ENCODE assay signal across 10 cellular contexts in genomic region chr7:44071726-44072363, GRCh38. TPM values are rescaled to one million over a fixed set of nuclear protein-coding genes. Genes with fewer than 3 reads are reported as not detected.
DNase-seq lines count a peak whose midpoint lies in the region; ATAC-seq, FAIRE-seq and TF ChIP-seq lines count a peak whose summit lies in the region.
"Had no signal": no experiment of that assay in that cellular context is flagged by ENCODE, and none has a peak within 500 bp of the region (broad histone marks: within the 10 kb centered on the region; RNA-seq: fewer than 3 reads in every experiment).

No MANE protein-coding gene starts in this region.

- H3K9me3 Mint-ChIP-seq in activated T-cell treated with anti-CD3 and anti-CD28 coated beads, Interleukin-2, amount 50 U/mL, for 24 hours: no peaks in the 10 kb centered on the region
- H3K9me3 Mint-ChIP-seq in activated T-cell treated with anti-CD3 and anti-CD28 coated beads, Interleukin-2, amount 50 U/mL, for 4 hours: no peaks in the 10 kb centered on the region

- H3K27ac ChIP-seq in K562 (ENCODE audit: extremely low read depth, low read depth, low read length) (no peak overlapping the region), left lung (no peak overlapping the region), transverse colon (peak overlapping the region; percentile 11 to 82 (median 54)), smooth muscle cell (ENCODE audit: low read depth) (no peak overlapping the region)

- CTCF ChIA-PET in K562 (lab: Yijun Ruan, JAX; ENCODE audit: low intra/inter-chr PET ratio): interaction anchor here (1.0 kb wide), 1 partner anchor 52 kb away, joined by 3 read pairs; no protein-coding TSS in a partner anchor

- no peaks in the 10 kb centered on the region for H3F3A ChIP-seq in smooth muscle cell (ENCODE audit: low read depth)

- H3K9me1 ChIP-seq in K562 (ENCODE audit: control insufficient read depth, insufficient read depth, low read length): peaks cover 4% of the 10 kb centered on the region

- TF ChIP-seq CTCF in K562 (IDR thresholded peaks at IDR 0.05 in 2 of 3, conservative IDR thresholded peaks at IDR 0.05 in 1 of 3; ENCODE audit: insufficient read depth in 2 of 3, low read depth in 1 of 3, low read length in 3 of 3) (no peak), left lung (IDR thresholded peaks at IDR 0.05) (no peak), transverse colon (IDR thresholded peaks at IDR 0.05) (no peak), smooth muscle cell (IDR thresholded peaks at IDR 0.05; ENCODE audit: borderline replicate concordance, insufficient read depth, poor library complexity, severe bottlenecking) (no peak)

- TF ChIP-seq RAD21 in K562 (CRISPR knock-in tag; conservative IDR thresholded peaks at IDR 0.05 in 1 of 2, IDR thresholded peaks at IDR 0.05 in 1 of 2): no peak

- POLR2A ChIA-PET in K562 (lab: Yijun Ruan, JAX): interaction anchor here (0.9 kb wide), 1 partner anchor 18 kb away, joined by 3 read pairs; no protein-coding TSS in a partner anchor

- FAIRE-seq in K562 (lab: Jason Lieb, UNC): no peak

- H3K36me3 ChIP-seq in K562 (ENCODE audit: control insufficient read depth, insufficient read depth, low read length) (peaks cover 13% of the 10 kb centered on the region; the same call in 1 of the 3 replicates), left lung (peaks cover 0 to 44% of the 10 kb centered on the region in 2 donors), transverse colon (peaks cover 0 to 2% (median 0%) of the 10 kb centered on the region in 4 donors), smooth muscle cell (ENCODE audit: low read depth) (no peaks in the 10 kb centered on the region)

- peaks cover 57% of the 10 kb centered on the region for H3K36me3 Mint-ChIP-seq in activated T-cell treated with anti-CD3 and anti-CD28 coated beads, Interleukin-2, amount 50 U/mL, for 24 hours (ENCODE audit: low read depth)
- H3K36me3 Mint-ChIP-seq in activated T-cell treated with anti-CD3 and anti-CD28 coated beads, Interleukin-2, amount 50 U/mL, for 4 hours (ENCODE audit: insufficient read depth): peaks cover 9% of the 10 kb centered on the region

- peaks cover 6 to 20% of the 10 kb centered on the region in 2 experiments; a peak in 3 of 5 replicates for H3K4me1 ChIP-seq in K562 (replicated peaks in 1 of 2; ENCODE audit: control insufficient read depth in 2 of 2, insufficient read depth in 2 of 2, low read length in 2 of 2)
- peaks cover 0 to 33% of the 10 kb centered on the region in 2 donors for H3K4me1 ChIP-seq in left lung
- H3K4me1 ChIP-seq in transverse colon: peaks cover 14 to 36% (median 32%) of the 10 kb centered on the region in 4 donors
- no peaks in the 10 kb centered on the region for H3K4me1 ChIP-seq in smooth muscle cell (ENCODE audit: low read depth)

- H3K27me3 ChIP-seq in K562 (ENCODE audit: control insufficient read depth in 2 of 2, insufficient read depth in 2 of 2, low read length in 2 of 2) (peaks cover 0 to 14% of the 10 kb centered on the region in 2 experiments; a peak in 2 of 5 replicates), left lung (no peaks in the 10 kb centered on the region), transverse colon (no peaks in the 10 kb centered on the region), smooth muscle cell (ENCODE audit: low read depth) (no peaks in the 10 kb centered on the region)

- in situ Hi-C loops in K562 (cut with MboI) (no loop called here), transverse colon (cut with MboI; ENCODE audit: low pct_ligation_motif_present in 1 of 4, low pct_unique_long_range_greater_than_20kb in 1 of 4, low sequenced_read_pairs in 3 of 4) (no loop called here)

- DNase-seq in activated T-cell treated with anti-CD3 and anti-CD28 coated beads, Interleukin-2, amount 50 U/mL, for 24 hours: no peak
- DNase-seq in activated T-cell treated with anti-CD3 and anti-CD28 coated beads, Interleukin-2, amount 50 U/mL, for 4 hours: no peak
- DNase-seq in K562 (ENCODE audit: extremely low read depth in 1 of 4, low spot score in 3 of 4) (no peak), left lung (peak; percentile 1 to 8), transverse colon (peak; percentile 37), smooth muscle cell (lab: John Stamatoyannopoulos, UW; ENCODE audit: unreplicated experiment) (no peak), NCI-H446 (lab: John Stamatoyannopoulos, UW) (no peak)
- DNase-seq: NCI-H1436 had no signal

- H3K9ac ChIP-seq in K562 (ENCODE audit: insufficient read depth in 1 of 2, low read depth in 2 of 2, low read length in 2 of 2) (no peak overlapping the region), smooth muscle cell (ENCODE audit: low read depth) (no peak overlapping the region)

- no peaks in the 10 kb centered on the region for H3K79me2 ChIP-seq in K562 (ENCODE audit: control insufficient read depth, insufficient read depth, low read length)
- no peaks in the 10 kb centered on the region for H3K79me2 ChIP-seq in smooth muscle cell (ENCODE audit: low read depth)

- WGBS in K562 (ENCODE audit: insufficient coverage, low coverage, missing lambda C conversion rate): 13% methylated on average over 9 of the region's 9 CpGs
- 20 to 51% methylated on average over 1 to 9 of the region's 9 CpGs for WGBS in transverse colon (ENCODE audit: low coverage in 1 of 2), 2 donors
- WGBS in smooth muscle cell (ENCODE audit: low lambda C conversion rate): 88% methylated on average over 9 of the region's 9 CpGs

- intact Hi-C loops in K562 (cut with micrococcal nuclease): loop anchor here (2.0 kb wide), 1 partner anchor 125 kb away; no protein-coding TSS in a partner anchor
- intact Hi-C loops in left lung (cut with DNase I): no loop called here
- intact Hi-C loops in transverse colon (cut with DNase I; ENCODE audit: low total_unique reads): no loop called here

- no peak overlapping the region for H3K4me3 ChIP-seq in K562
- H3K4me3 ChIP-seq in left lung: no peak overlapping the region
- no peak overlapping the region for H3K4me3 ChIP-seq in transverse colon
- no peak overlapping the region for H3K4me3 ChIP-seq in smooth muscle cell

- peaks cover 39% of the 10 kb centered on the region for H3K4me1 Mint-ChIP-seq in activated T-cell treated with anti-CD3 and anti-CD28 coated beads, Interleukin-2, amount 50 U/mL, for 24 hours (ENCODE audit: low read depth)
- H3K4me1 Mint-ChIP-seq in activated T-cell treated with anti-CD3 and anti-CD28 coated beads, Interleukin-2, amount 50 U/mL, for 4 hours (ENCODE audit: low read depth): peaks cover 5% of the 10 kb centered on the region

- no peaks in the 10 kb centered on the region for H3K27me3 Mint-ChIP-seq in activated T-cell treated with anti-CD3 and anti-CD28 coated beads, Interleukin-2, amount 50 U/mL, for 24 hours
- H3K27me3 Mint-ChIP-seq in activated T-cell treated with anti-CD3 and anti-CD28 coated beads, Interleukin-2, amount 50 U/mL, for 4 hours (ENCODE audit: low read depth): no peaks in the 10 kb centered on the region

- no TSS peak for BruUV-seq in K562 (replicated peaks; lab: Mats Ljungman, UMichigan)

- peak overlapping the region; percentile 67 for H3K27ac Mint-ChIP-seq in activated T-cell treated with anti-CD3 and anti-CD28 coated beads, Interleukin-2, amount 50 U/mL, for 24 hours

- no peak for TF ChIP-seq POLR2A in K562 (conservative IDR thresholded peaks at IDR 0.05)
- no peak for TF ChIP-seq POLR2A in transverse colon (IDR thresholded peaks at IDR 0.05)

- H2AFZ ChIP-seq in K562 (ENCODE audit: low read depth, low read length): no peak overlapping the region
- H2AFZ ChIP-seq in smooth muscle cell (ENCODE audit: low read depth): no peak overlapping the region

- H3K4me2 ChIP-seq in K562 (ENCODE audit: insufficient read depth, low read length) (no peak overlapping the region), smooth muscle cell (no peak overlapping the region)

- TF ChIP-seq EP300 in K562 (IDR thresholded peaks at IDR 0.05; ENCODE audit: low read length) (no peak), transverse colon (IDR thresholded peaks at IDR 0.05; ENCODE audit: low read depth) (no peak)

- H3K4me3 Mint-ChIP-seq in activated T-cell treated with anti-CD3 and anti-CD28 coated beads, Interleukin-2, amount 50 U/mL, for 24 hours: no peak overlapping the region
- H3K4me3 Mint-ChIP-seq in activated T-cell treated with anti-CD3 and anti-CD28 coated beads, Interleukin-2, amount 50 U/mL, for 4 hours: no peak overlapping the region

- H3K9me3 ChIP-seq in K562 (replicated peaks; ENCODE audit: control insufficient read depth, insufficient read depth, low read depth, low read length): no peaks in the 10 kb centered on the region
- no peaks in the 10 kb centered on the region for H3K9me3 ChIP-seq in left lung
- H3K9me3 ChIP-seq in transverse colon: no peaks in the 10 kb centered on the region
- no peaks in the 10 kb centered on the region for H3K9me3 ChIP-seq in smooth muscle cell (replicated peaks; ENCODE audit: low read depth)

- H4K20me1 ChIP-seq in K562 (replicated peaks; ENCODE audit: control insufficient read depth, insufficient read depth, low read length) (peaks cover 9% of the 10 kb centered on the region; the same call in 1 of the 2 replicates), smooth muscle cell (ENCODE audit: low read depth) (no peaks in the 10 kb centered on the region)

- no peak for ATAC-seq in activated T-cell treated with anti-CD3 and anti-CD28 coated beads, Interleukin-2, amount 50 U/mL, for 4 hours
- ATAC-seq in K562 (no peak), left lung (no peak), HG02938 (IDR thresholded peaks at IDR 0.05; ENCODE audit: unreplicated experiment) (no peak)

RNA-seq across cellular contexts. Expression of gene PGAM2, which starts 6.5 kb away (rescaled TPM):
- total RNA-seq in activated T-cell treated with anti-CD3 and anti-CD28 coated beads, Interleukin-2, amount 50 U/mL, for 4 hours: under 1 TPM in 1 of 3 donors, not detected in 2; 0.24 TPM
- total RNA-seq in K562 (2011; cell fraction: chromatin; rRNA removed; ENCODE audit: low replicate concordance): not detected in 2 replicates
- total RNA-seq in K562 (2011; cell fraction: nucleolus; rRNA removed): 0.50 and 0.53 TPM in 2 replicates
- not detected in 2 replicates for total RNA-seq in K562 (2011; cell fraction: nucleoplasm; rRNA removed)
- total RNA-seq in K562 (2014; rRNA removed): not detected in 2 replicates
- total RNA-seq in K562 (2014; rRNA removed; fragmentation: Illumina TruSeq; extraction: Trizol): not detected in 2 replicates
- not detected in 2 replicates for total RNA-seq in K562 (2015; rRNA removed; fragmentation: Illumina TruSeq; extraction: Trizol)
- total RNA-seq in K562 (2021): not detected in 2 replicates
- polyA plus RNA-seq in K562 (2011; rRNA removed): not detected in 2 replicates
- polyA plus RNA-seq in K562 (2011; cell fraction: cytosol; rRNA removed): 0.12 TPM in 1 of 2 replicates, not detected in the other
- polyA plus RNA-seq in K562 (2011; cell fraction: nucleus; rRNA removed): 0.14 TPM in 1 of 2 replicates, not detected in the other
- polyA plus RNA-seq in K562 (2012): not detected in 2 replicates
- polyA plus RNA-seq in K562 (2014; fragmentation: Illumina TruSeq; extraction: Trizol): not detected in 2 replicates
- not detected for polyA plus RNA-seq in K562 (2014; fragmentation: Nextera tagmentation; extraction: Ambion mirVana)
- not detected in 2 replicates for polyA plus RNA-seq in K562 (2014; rRNA removed)
- polyA minus RNA-seq in K562 (2011; rRNA and poly(A)+ RNA removed): not detected in 2 replicates
- not detected in 2 replicates for polyA minus RNA-seq in K562 (2011; cell fraction: cytosol; rRNA and poly(A)+ RNA removed)
- polyA minus RNA-seq in K562 (2011; cell fraction: nucleus; rRNA and poly(A)+ RNA removed): not detected in 2 replicates
- under 1 TPM in 1 of 2 donors, not detected in 1; 0.79 TPM for total RNA-seq in left lung
- total RNA-seq in transverse colon: 1 to 10 TPM in 1 of 4 donors, not detected in 3; 9.7 TPM
- total RNA-seq in smooth muscle cell: 0.54 TPM in 1 of 2 replicates, not detected in the other
- not detected in 2 replicates for polyA plus RNA-seq in smooth muscle cell
- total RNA-seq: pulmonary artery endothelial cell had no signal

RNA-seq across cellular contexts. Expression of gene POLM, which starts 10.5 kb away (rescaled TPM):
- total RNA-seq in activated T-cell treated with anti-CD3 and anti-CD28 coated beads, Interleukin-2, amount 50 U/mL, for 4 hours: 10 to 100 TPM; 33.0 to 45.1 (median 37.7) TPM
- 15.0 and 46.8 TPM in 2 replicates for total RNA-seq in K562 (2011; cell fraction: chromatin; rRNA removed; ENCODE audit: low replicate concordance)
- 28.4 and 32.0 TPM in 2 replicates for total RNA-seq in K562 (2011; cell fraction: nucleolus; rRNA removed)
- total RNA-seq in K562 (2011; cell fraction: nucleoplasm; rRNA removed): 22.1 and 23.5 TPM in 2 replicates
- total RNA-seq in K562 (2014; rRNA removed) (4.1 and 6.5 TPM in 2 replicates), K562 (2014; rRNA removed; fragmentation: Illumina TruSeq; extraction: Trizol) (1.3 and 1.9 TPM in 2 replicates), K562 (2015; rRNA removed; fragmentation: Illumina TruSeq; extraction: Trizol) (4.2 and 4.8 TPM in 2 replicates), K562 (2021) (8.6 and 9.9 TPM in 2 replicates), left lung (10 to 100 TPM; 16.7 to 26.4 TPM), transverse colon (100 to 1,000 TPM in 2 of 4 donors, 10 to 100 TPM in 2; 54.3 to 340 (median 81.1) TPM), smooth muscle cell (4.9 and 5.2 TPM in 2 replicates)
- polyA plus RNA-seq in K562 (2011; rRNA removed) (4.1 and 5.7 TPM in 2 replicates), K562 (2014; fragmentation: Illumina TruSeq; extraction: Trizol) (3.6 and 4.1 TPM in 2 replicates), K562 (2014; fragmentation: Nextera tagmentation; extraction: Ambion mirVana) (under 1 TPM; 0.51 to 0.70 TPM), K562 (2014; rRNA removed) (5.2 and 5.9 TPM in 2 replicates), smooth muscle cell (9.9 and 10.2 TPM in 2 replicates)
- 4.9 and 8.0 TPM in 2 replicates for polyA plus RNA-seq in K562 (2011; cell fraction: cytosol; rRNA removed)
- polyA plus RNA-seq in K562 (2011; cell fraction: nucleus; rRNA removed): 22.0 and 33.1 TPM in 2 replicates
- polyA plus RNA-seq in K562 (2012): 4.7 and 10.9 TPM in 2 replicates
- 4.8 and 6.4 TPM in 2 replicates for polyA minus RNA-seq in K562 (2011; rRNA and poly(A)+ RNA removed)
- polyA minus RNA-seq in K562 (2011; cell fraction: cytosol; rRNA and poly(A)+ RNA removed): 5.9 and 23.5 TPM in 2 replicates
- 16.4 and 23.2 TPM in 2 replicates for polyA minus RNA-seq in K562 (2011; cell fraction: nucleus; rRNA and poly(A)+ RNA removed)

RNA-seq across cellular contexts. Expression of gene DBNL, which starts 27.3 kb away (rescaled TPM):
- total RNA-seq in activated T-cell treated with anti-CD3 and anti-CD28 coated beads, Interleukin-2, amount 50 U/mL, for 4 hours: 100 to 1,000 TPM; 147 to 167 (median 165) TPM
- 42.0 and 115 TPM in 2 replicates for total RNA-seq in K562 (2011; cell fraction: chromatin; rRNA removed; ENCODE audit: low replicate concordance)
- 55.1 and 55.4 TPM in 2 replicates for total RNA-seq in K562 (2011; cell fraction: nucleolus; rRNA removed)
- total RNA-seq in K562 (2011; cell fraction: nucleoplasm; rRNA removed): 42.4 and 48.7 TPM in 2 replicates
- total RNA-seq in K562 (2014; rRNA removed) (61.5 and 65.1 TPM in 2 replicates), K562 (2014; rRNA removed; fragmentation: Illumina TruSeq; extraction: Trizol) (17.5 and 21.2 TPM in 2 replicates), K562 (2015; rRNA removed; fragmentation: Illumina TruSeq; extraction: Trizol) (36.9 and 38.9 TPM in 2 replicates), K562 (2021) (51.5 and 57.7 TPM in 2 replicates), left lung (100 to 1,000 TPM in 1 of 2 donors, 10 to 100 TPM in 1; 93.3 to 119 TPM), transverse colon (100 to 1,000 TPM in 3 of 4 donors, 10 to 100 TPM in 1; 97.5 to 184 (median 137) TPM), smooth muscle cell (47.8 and 55.1 TPM in 2 replicates)
- polyA plus RNA-seq in K562 (2011; rRNA removed) (32.4 and 35.0 TPM in 2 replicates), K562 (2014; fragmentation: Illumina TruSeq; extraction: Trizol) (52.1 and 58.2 TPM in 2 replicates), K562 (2014; fragmentation: Nextera tagmentation; extraction: Ambion mirVana) (1 to 10 TPM; 1.9 to 3.7 TPM), K562 (2014; rRNA removed) (47.6 and 53.0 TPM in 2 replicates), smooth muscle cell (94.5 and 98.4 TPM in 2 replicates)
- 41.3 and 70.1 TPM in 2 replicates for polyA plus RNA-seq in K562 (2011; cell fraction: cytosol; rRNA removed)
- polyA plus RNA-seq in K562 (2011; cell fraction: nucleus; rRNA removed): 44.0 and 49.7 TPM in 2 replicates
- polyA plus RNA-seq in K562 (2012): 47.8 and 50.1 TPM in 2 replicates
- 19.1 and 33.6 TPM in 2 replicates for polyA minus RNA-seq in K562 (2011; rRNA and poly(A)+ RNA removed)
- 20.9 and 23.1 TPM in 2 replicates for polyA minus RNA-seq in K562 (2011; cell fraction: cytosol; rRNA and poly(A)+ RNA removed)
- 20.3 and 26.3 TPM in 2 replicates for polyA minus RNA-seq in K562 (2011; cell fraction: nucleus; rRNA and poly(A)+ RNA removed)

RNA-seq across cellular contexts. Expression of gene AEBP1, which starts 32.3 kb away (rescaled TPM):
- total RNA-seq in activated T-cell treated with anti-CD3 and anti-CD28 coated beads, Interleukin-2, amount 50 U/mL, for 4 hours: 10 to 100 TPM; 26.7 to 36.3 (median 35.7) TPM
- 1.3 and 8.8 TPM in 2 replicates for total RNA-seq in K562 (2011; cell fraction: chromatin; rRNA removed; ENCODE audit: low replicate concordance)
- 4.2 and 6.2 TPM in 2 replicates for total RNA-seq in K562 (2011; cell fraction: nucleolus; rRNA removed)
- 3.3 and 4.3 TPM in 2 replicates for total RNA-seq in K562 (2011; cell fraction: nucleoplasm; rRNA removed)
- 0.53 TPM in 1 of 2 replicates, not detected in the other for total RNA-seq in K562 (2014; rRNA removed)
- total RNA-seq in K562 (2014; rRNA removed; fragmentation: Illumina TruSeq; extraction: Trizol): 0.15 TPM in 1 of 2 replicates, not detected in the other
- total RNA-seq in K562 (2015; rRNA removed; fragmentation: Illumina TruSeq; extraction: Trizol): 0.36 TPM in 1 of 2 replicates, not detected in the other
- total RNA-seq in K562 (2021): 0.78 and 0.87 TPM in 2 replicates
- polyA plus RNA-seq in K562 (2011; rRNA removed): 0.43 and 1.1 TPM in 2 replicates
- 0.48 and 0.60 TPM in 2 replicates for polyA plus RNA-seq in K562 (2011; cell fraction: cytosol; rRNA removed)
- 5.3 and 8.2 TPM in 2 replicates for polyA plus RNA-seq in K562 (2011; cell fraction: nucleus; rRNA removed)
- 0.57 and 1.3 TPM in 2 replicates for polyA plus RNA-seq in K562 (2012)
- polyA plus RNA-seq in K562 (2014; fragmentation: Illumina TruSeq; extraction: Trizol): 0.30 and 0.69 TPM in 2 replicates
- under 1 TPM in 1 of 2 experiments, not detected in 1; 0.04 TPM for polyA plus RNA-seq in K562 (2014; fragmentation: Nextera tagmentation; extraction: Ambion mirVana)
- 0.03 TPM in 1 of 2 replicates, not detected in the other for polyA plus RNA-seq in K562 (2014; rRNA removed)
- 0.39 and 0.46 TPM in 2 replicates for polyA minus RNA-seq in K562 (2011; rRNA and poly(A)+ RNA removed)
- polyA minus RNA-seq in K562 (2011; cell fraction: cytosol; rRNA and poly(A)+ RNA removed): 1.0 and 1.8 TPM in 2 replicates
- polyA minus RNA-seq in K562 (2011; cell fraction: nucleus; rRNA and poly(A)+ RNA removed): 0.67 and 1.1 TPM in 2 replicates
- 100 to 1,000 TPM; 167 to 195 TPM for total RNA-seq in left lung
- total RNA-seq in transverse colon: 100 to 1,000 TPM in 1 of 4 donors, 10 to 100 TPM in 3; 33.9 to 151 (median 89.0) TPM
- 36.6 and 39.7 TPM in 2 replicates for total RNA-seq in smooth muscle cell
- 141 and 163 TPM in 2 replicates for polyA plus RNA-seq in smooth muscle cell

RNA-seq across cellular contexts. Expression of gene POLD2, which starts 51.5 kb away (rescaled TPM):
- total RNA-seq in activated T-cell treated with anti-CD3 and anti-CD28 coated beads, Interleukin-2, amount 50 U/mL, for 4 hours: 100 to 1,000 TPM; 336 to 373 (median 346) TPM
- total RNA-seq in K562 (2011; cell fraction: chromatin; rRNA removed; ENCODE audit: low replicate concordance): 221 and 485 TPM in 2 replicates
- 288 and 305 TPM in 2 replicates for total RNA-seq in K562 (2011; cell fraction: nucleolus; rRNA removed)
- 283 and 288 TPM in 2 replicates for total RNA-seq in K562 (2011; cell fraction: nucleoplasm; rRNA removed)
- total RNA-seq in K562 (2014; rRNA removed): 225 and 257 TPM in 2 replicates
- 84.6 and 112 TPM in 2 replicates for total RNA-seq in K562 (2014; rRNA removed; fragmentation: Illumina TruSeq; extraction: Trizol)
- total RNA-seq in K562 (2015; rRNA removed; fragmentation: Illumina TruSeq; extraction: Trizol): 148 and 153 TPM in 2 replicates
- total RNA-seq in K562 (2021): 259 and 267 TPM in 2 replicates
- 255 and 293 TPM in 2 replicates for polyA plus RNA-seq in K562 (2011; rRNA removed)
- 344 and 561 TPM in 2 replicates for polyA plus RNA-seq in K562 (2011; cell fraction: cytosol; rRNA removed)
- 643 and 644 TPM in 2 replicates for polyA plus RNA-seq in K562 (2011; cell fraction: nucleus; rRNA removed)
- polyA plus RNA-seq in K562 (2012): 248 and 301 TPM in 2 replicates
- polyA plus RNA-seq in K562 (2014; fragmentation: Illumina TruSeq; extraction: Trizol): 230 and 249 TPM in 2 replicates
- 10 to 100 TPM; 29.7 to 82.9 TPM for polyA plus RNA-seq in K562 (2014; fragmentation: Nextera tagmentation; extraction: Ambion mirVana)
- 225 and 255 TPM in 2 replicates for polyA plus RNA-seq in K562 (2014; rRNA removed)
- 64.0 and 99.2 TPM in 2 replicates for polyA minus RNA-seq in K562 (2011; rRNA and poly(A)+ RNA removed)
- 89.3 and 91.7 TPM in 2 replicates for polyA minus RNA-seq in K562 (2011; cell fraction: cytosol; rRNA and poly(A)+ RNA removed)
- 95.6 and 131 TPM in 2 replicates for polyA minus RNA-seq in K562 (2011; cell fraction: nucleus; rRNA and poly(A)+ RNA removed)
- 100 to 1,000 TPM in 1 of 2 donors, 10 to 100 TPM in 1; 68.3 to 115 TPM for total RNA-seq in left lung
- total RNA-seq in transverse colon: 10 to 100 TPM; 20.1 to 32.7 (median 22.7) TPM
- 45.5 and 49.1 TPM in 2 replicates for total RNA-seq in smooth muscle cell
- polyA plus RNA-seq in smooth muscle cell: 133 and 151 TPM in 2 replicates

Comparison
In these comparisons a context has a peak if more than half of its experiments do, and no peak if none do; other contexts are left out.
1. DNase-seq: peak in left lung (2 of 2) and transverse colon (single experiment); none in activated T-cell treated with anti-CD3 and anti-CD28 coated beads, Interleukin-2, amount 50 U/mL, for 24 hours (single experiment), activated T-cell treated with anti-CD3 and anti-CD28 coated beads, Interleukin-2, amount 50 U/mL, for 4 hours (single experiment), K562 (0 of 4), smooth muscle cell (single experiment) and NCI-H446 (0 of 2).
2. H3K27ac ChIP-seq: peak in transverse colon (4 of 4); none in K562 (single experiment), left lung (0 of 2) and smooth muscle cell (single experiment).